9 cellular contexts compared by ENCODE assay signal in the genomic region with DNA sequence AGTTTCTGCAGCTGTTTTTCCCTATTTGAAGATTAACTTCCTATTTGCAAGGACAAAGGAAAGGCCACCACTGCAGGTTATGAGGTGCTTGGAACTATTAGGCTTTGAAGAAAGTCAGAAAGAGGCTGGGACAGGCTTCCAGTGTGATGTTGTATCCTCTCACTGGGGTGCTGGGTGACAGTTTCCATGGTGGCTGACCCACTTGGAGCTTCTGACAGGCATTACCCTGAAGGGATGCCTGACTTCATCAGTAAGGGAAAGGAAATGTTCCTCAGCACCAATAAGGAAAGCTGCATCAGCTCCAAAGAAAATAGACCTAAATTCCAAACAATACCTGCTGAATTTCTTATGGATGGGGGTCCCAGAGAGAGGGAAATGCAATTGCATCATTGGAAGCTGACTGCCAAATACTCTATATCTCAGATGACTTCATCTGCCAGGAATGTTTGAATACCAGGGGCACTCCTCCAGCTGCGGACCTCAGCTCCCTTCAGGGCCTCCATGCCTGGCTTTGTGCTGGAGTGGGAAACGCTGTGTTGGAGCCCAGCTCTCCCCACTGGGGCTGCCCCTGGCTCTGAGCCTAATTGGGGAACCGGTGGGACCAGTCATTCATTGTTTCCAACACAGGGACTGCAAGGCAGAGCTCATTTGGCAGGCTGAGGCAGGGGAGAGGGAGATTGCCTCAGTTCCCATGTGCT.
DNase-seq lines count a peak whose midpoint lies in the region; ATAC-seq and TF ChIP-seq lines count a peak whose summit lies in the region.
"Had no signal": no experiment of that assay in that cellular context is flagged by ENCODE, and none has a peak within 500 bp of the region (broad histone marks: within the 10 kb centered on the region; RNA-seq: fewer than 3 reads in every experiment).

No MANE protein-coding gene starts in this region.

- ATAC-seq in upper lobe of left lung (ENCODE audit: low FRiP score in 2 of 2): peak; percentile 40 to 81
- no peak for ATAC-seq in GM18907 (IDR thresholded peaks at IDR 0.05; ENCODE audit: unreplicated experiment)

- H3K4me3 Mint-ChIP-seq in CD4-positive, alpha-beta memory T cell: no peak overlapping the region
- H3K4me3 Mint-ChIP-seq in nephron progenitor cell: no peak overlapping the region
- H3K4me3 Mint-ChIP-seq: naive B cell had no signal

- H3K4me3 ChIP-seq in HUES64 (ENCODE audit: low read length) (no peak overlapping the region), mammary epithelial cell (replicated peaks in 1 of 3; ENCODE audit: insufficient read depth in 1 of 3, low read depth in 2 of 3, low read length in 3 of 3) (no peak overlapping the region), upper lobe of left lung (no peak overlapping the region)
- H3K4me3 ChIP-seq in CD4-positive, alpha-beta memory T cell (ENCODE audit: low read length in 2 of 2): no peak overlapping the region

- H3K79me2 ChIP-seq in mammary epithelial cell (ENCODE audit: insufficient read depth, low read length): no peaks in the 10 kb centered on the region

- H2AFZ ChIP-seq in mammary epithelial cell (ENCODE audit: low read depth, low read length): peak overlapping the region; percentile 83

- peak; percentile 63 for DNase-seq in mammary epithelial cell
- peak; percentile 79 for DNase-seq in kidney tubule cell (ENCODE audit: low spot score)
- peak in 1 of 2 donors; percentile 84 for DNase-seq in upper lobe of left lung
- no peak for DNase-seq in CD4-positive, alpha-beta memory T cell
- DNase-seq in nephron progenitor cell: no peak
- no peak for DNase-seq in cortex of kidney (lab: John Stamatoyannopoulos, UW)
- DNase-seq: naive B cell had no signal

- CTCF ChIA-PET in mammary epithelial cell (lab: Charles Lee; ENCODE audit: low non-redundant PET): no interaction called here
- CTCF ChIA-PET in CD4-positive, alpha-beta memory T cell (lab: Charles Lee; ENCODE audit: partially characterized antibody): interaction anchor here (0.9 to 1.0 kb wide), 2 partner anchors 8 to 226 kb away, joined by 3 to 4 read pairs; no protein-coding TSS in a partner anchor

- no TSS peak for BruUV-seq in mammary epithelial cell (replicated peaks; lab: Mats Ljungman, UMichigan)

- H3K27me3 ChIP-seq in HUES64 (ENCODE audit: insufficient read depth, low read length): no peaks in the 10 kb centered on the region
- no peaks in the 10 kb centered on the region for H3K27me3 ChIP-seq in mammary epithelial cell (ENCODE audit: insufficient read depth, low read length)
- no peaks in the 10 kb centered on the region for H3K27me3 ChIP-seq in upper lobe of left lung
- no peaks in the 10 kb centered on the region for H3K27me3 ChIP-seq in CD4-positive, alpha-beta memory T cell (ENCODE audit: insufficient read depth, low read length)

- H3K9me3 ChIP-seq in HUES64 (ENCODE audit: insufficient read depth, low read depth, low read length): no peaks in the 10 kb centered on the region
- no peaks in the 10 kb centered on the region for H3K9me3 ChIP-seq in mammary epithelial cell (replicated peaks; ENCODE audit: insufficient read depth, low read length)
- no peaks in the 10 kb centered on the region for H3K9me3 ChIP-seq in upper lobe of left lung
- no peaks in the 10 kb centered on the region for H3K9me3 ChIP-seq in CD4-positive, alpha-beta memory T cell (ENCODE audit: control insufficient read depth in 1 of 2, low read length in 2 of 2)

- H3K4me1 ChIP-seq in HUES64 (ENCODE audit: insufficient read depth, low read length) (peaks cover 20% of the 10 kb centered on the region), mammary epithelial cell (ENCODE audit: insufficient read depth, low read length) (peaks cover 25% of the 10 kb centered on the region), upper lobe of left lung (peaks cover 47 to 54% (median 51%) of the 10 kb centered on the region in 4 donors)
- no peaks in the 10 kb centered on the region for H3K4me1 ChIP-seq in CD4-positive, alpha-beta memory T cell (ENCODE audit: insufficient read depth, low read length)

- dilution Hi-C loops in mammary epithelial cell (cut with HindIII; ENCODE audit: low sequenced_read_pairs): no loop called here

- H3K4me1 Mint-ChIP-seq in CD4-positive, alpha-beta memory T cell: peaks cover 0 to 4% (median 4%) of the 10 kb centered on the region in 4 donors
- peaks cover 61% of the 10 kb centered on the region for H3K4me1 Mint-ChIP-seq in nephron progenitor cell

- WGBS in HUES64: 39% methylated on average over 3 of the region's 3 CpGs
- WGBS in mammary epithelial cell (ENCODE audit: low coverage, missing lambda C conversion rate): 0% methylated on average over 2 of the region's 3 CpGs
- 40% methylated on average over 2 to 3 of the region's 3 CpGs for WGBS in upper lobe of left lung, 2 donors

- intact Hi-C loops in mammary epithelial cell (cut with micrococcal nuclease): no loop called here
- intact Hi-C loops in CD4-positive, alpha-beta memory T cell (cut with micrococcal nuclease): no loop called here

- H3K27me3 Mint-ChIP-seq in CD4-positive, alpha-beta memory T cell: peaks cover 0 to 1% of the 10 kb centered on the region in 2 donors
- peaks cover 6% of the 10 kb centered on the region for H3K27me3 Mint-ChIP-seq in nephron progenitor cell (ENCODE audit: low read depth, poor library complexity)

- TF ChIP-seq CTCF in mammary epithelial cell (conservative IDR thresholded peaks at IDR 0.05 in 1 of 2, IDR thresholded peaks at IDR 0.05 in 1 of 2; ENCODE audit: extremely low read depth in 1 of 2, insufficient read depth in 1 of 2, low read depth in 1 of 2, low read length in 2 of 2) (no peak), upper lobe of left lung (IDR thresholded peaks at IDR 0.05) (no peak), nephron progenitor cell (IDR thresholded peaks at IDR 0.05) (no peak)

- H3K9me3 Mint-ChIP-seq in CD4-positive, alpha-beta memory T cell: peaks cover 0 to 2% (median 0%) of the 10 kb centered on the region in 8 donors
- no peaks in the 10 kb centered on the region for H3K9me3 Mint-ChIP-seq in nephron progenitor cell
- H3K9me3 Mint-ChIP-seq: naive B cell had no signal

- H3K27ac Mint-ChIP-seq in CD4-positive, alpha-beta memory T cell: no peak overlapping the region
- H3K27ac Mint-ChIP-seq in nephron progenitor cell: no peak overlapping the region
- H3K27ac Mint-ChIP-seq: naive B cell had no signal

- no peaks in the 10 kb centered on the region for H4K20me1 ChIP-seq in mammary epithelial cell (ENCODE audit: insufficient read depth, low read length)

- H3K9ac ChIP-seq in HUES64 (ENCODE audit: low read depth, low read length) (peak overlapping the region; percentile 40; the same call in 1 of the 2 replicates), mammary epithelial cell (ENCODE audit: insufficient read depth, low read length) (no peak overlapping the region)

- peak in 1 of 4 donors; percentile 48 for TF ChIP-seq EP300 in upper lobe of left lung (IDR thresholded peaks at IDR 0.05)

- peaks cover 0 to 11% of the 10 kb centered on the region in 2 donors for H3K36me3 Mint-ChIP-seq in CD4-positive, alpha-beta memory T cell
- peaks cover 48% of the 10 kb centered on the region for H3K36me3 Mint-ChIP-seq in nephron progenitor cell (ENCODE audit: low read depth)
- H3K36me3 Mint-ChIP-seq: naive B cell had no signal

- H3K27ac ChIP-seq in HUES64 (ENCODE audit: low read depth, low read length): peak overlapping the region; percentile 44
- no peak overlapping the region for H3K27ac ChIP-seq in mammary epithelial cell (ENCODE audit: insufficient read depth, low read depth, low read length)
- H3K27ac ChIP-seq in upper lobe of left lung: peak overlapping the region; percentile 41 to 85 (median 68)
- H3K27ac ChIP-seq in CD4-positive, alpha-beta memory T cell (ENCODE audit: low read depth, low read length): no peak overlapping the region

- POLR2A ChIA-PET in CD4-positive, alpha-beta memory T cell (lab: Charles Lee; ENCODE audit: partially characterized antibody): no interaction called here

- no peak for TF ChIP-seq POLR2A in upper lobe of left lung (IDR thresholded peaks at IDR 0.05)

- H3K36me3 ChIP-seq in HUES64 (ENCODE audit: insufficient read depth, low read length) (peaks cover 25% of the 10 kb centered on the region; the same call in 1 of the 2 replicates), mammary epithelial cell (ENCODE audit: insufficient read depth, low read length) (no peaks in the 10 kb centered on the region), upper lobe of left lung (peaks cover 5 to 16% (median 8%) of the 10 kb centered on the region in 4 donors)
- no peaks in the 10 kb centered on the region for H3K36me3 ChIP-seq in CD4-positive, alpha-beta memory T cell (ENCODE audit: insufficient read depth, low read length)

- peak overlapping the region; percentile 48 for H3K4me2 ChIP-seq in mammary epithelial cell (ENCODE audit: insufficient read depth, low read depth, low read length)

- in situ Hi-C loops in mammary epithelial cell (cut with MboI; ENCODE audit: low sequenced_read_pairs in 2 of 2): no loop called here

Comparison
In these comparisons a context has a peak if more than half of its experiments do, and no peak if none do; other contexts are left out.
1. H3K27ac ChIP-seq: peak in HUES64 (single experiment) and upper lobe of left lung (4 of 4); none in mammary epithelial cell (single experiment) and CD4-positive, alpha-beta memory T cell (single experiment).
2. DNase-seq: peak in mammary epithelial cell (single experiment) and kidney tubule cell (single experiment); none in CD4-positive, alpha-beta memory T cell (0 of 5), nephron progenitor cell (single experiment) and cortex of kidney (single experiment).